In genomic region chr2:163723352-163723751, GRCh38 we compare ENCODE assay signal across 1 cellular context.
TF ChIP-seq lines count a peak whose summit lies in the region.

No MANE protein-coding gene starts in this region.

TF ChIP-seq in GM23338, 12 proteins besides CTCF, POLR2A, EP300 and RAD21 (continued from another document):
- no peak for TF ChIP-seq ZNF462 (CRISPR knock-in tag; IDR thresholded peaks at IDR 0.05)
- no peak for TF ChIP-seq ZNF331 (CRISPR knock-in tag; IDR thresholded peaks at IDR 0.05; ENCODE audit: low read depth)
- no peak for TF ChIP-seq JUNB (IDR thresholded peaks at IDR 0.05; ENCODE audit: unreplicated experiment)
- TF ChIP-seq CREB1 (CRISPR knock-in tag; IDR thresholded peaks at IDR 0.05; ENCODE audit: low read depth) = no peak
